ENCODE assay signal across 33 cellular contexts in genomic region chr1:51354417-51354816, GRCh38. TPM values are rescaled to one million over a fixed set of nuclear protein-coding genes. Genes with fewer than 3 reads are reported as not detected.
"Had no signal": no experiment of that assay in that cellular context is flagged by ENCODE, and none has a peak within 500 bp of the region (broad histone marks: within the 10 kb centered on the region; RNA-seq: fewer than 3 reads in every experiment).

No MANE protein-coding gene starts in this region.

- FAIRE-seq: bronchial epithelial cell had no signal

- H3K27ac ChIP-seq: adrenal gland, ascending aorta, cardiac muscle cell, VCaP had no signal

- DNase-seq: activated B cell treated with CpG ODN at 0.5 μM for 24 hours; activated CD4-positive, alpha-beta memory T cell treated with anti-CD3 and anti-CD28 coated beads for 36 hours; activated CD4-positive, alpha-beta T cell treated with anti-CD3 and anti-CD28 coated beads for 4 hours; activated CD4-positive, alpha-beta T cell treated with anti-CD3 and anti-CD28 coated beads, Interleukin-2, amount 10 ng/mL, durations not matched to agents 24 days and 14 days; activated CD4-positive, alpha-beta T cell treated with anti-CD3 and anti-CD28 coated beads, Interleukin-2, amount 50 U/mL, for 1 hour; activated CD4-positive, alpha-beta T cell treated with anti-CD3 and anti-CD28 coated beads, Interleukin-2, amount 50 U/mL, for 4 hours; activated CD4-positive, CD25-positive, alpha-beta regulatory T cell treated with anti-CD3 and anti-CD28 coated beads, Interleukin-2, amount 50 U/mL, for 72 hours; activated CD8-positive, alpha-beta memory T cell treated with anti-CD3 and anti-CD28 coated beads, Interleukin-2, amount 50 U/mL, for 4 hours; activated CD8-positive, alpha-beta T cell treated with anti-CD3 and anti-CD28 coated beads for 36 hours; activated effector memory CD4-positive, alpha-beta T cell treated with anti-CD3 and anti-CD28 coated beads, Interleukin-2, amount 50 U/mL, for 16 hours; activated gamma-delta T cell treated with Interleukin-2 at 50 U/mL for 16 hours; activated naive CD4-positive, alpha-beta T cell; activated naive CD4-positive, alpha-beta T cell treated with anti-CD3 and anti-CD28 coated beads for 36 hours; activated naive CD4-positive, alpha-beta T cell treated with anti-CD3 and anti-CD28 coated beads, Interleukin-2, amount 50 U/mL, for 16 hours; activated naive CD8-positive, alpha-beta T cell treated with anti-CD3 and anti-CD28 coated beads for 36 hours; activated T-cell treated with anti-CD3 and anti-CD28 coated beads for 4 hours; activated T-cell treated with anti-CD3 and anti-CD28 coated beads, Interleukin-2, amount 50 U/mL, for 1 hour; activated T-cell treated with anti-CD3 and anti-CD28 coated beads, Interleukin-2, amount 50 U/mL, for 4 hours; activated T-cell treated with anti-CD3 and anti-CD28 coated beads, Interleukin-2, amount 50 U/mL, for 72 hours; adrenal gland; amygdala; anterior cingulate cortex; caudate nucleus; cerebellar nuclear complex; T-helper 2 cell; T-helper 9 cell had no signal

- ATAC-seq: activated CD8-positive, alpha-beta T cell treated with anti-CD3 and anti-CD28 coated beads for 36 hours; activated naive CD4-positive, alpha-beta T cell treated with anti-CD3 and anti-CD28 coated beads, Interleukin-2, amount 50 U/mL, for 72 hours; activated T-cell treated with anti-CD3 and anti-CD28 coated beads, Interleukin-2, amount 50 U/mL, for 4 hours; activated T-cell treated with anti-CD3 and anti-CD28 coated beads, Interleukin-2, amount 50 U/mL, for 72 hours; activated T-helper 17 cell treated with anti-CD3 and anti-CD28 coated beads, Interleukin-2, amount 50 U/mL, for 72 hours had no signal

- H3K4me1 ChIP-seq: ascending aorta had no signal

- H3K9me3 ChIP-seq: adrenal gland, ascending aorta had no signal

- H3K4me3 ChIP-seq: adrenal gland, ascending aorta, cardiac muscle cell had no signal

- H3K27me3 ChIP-seq: adrenal gland, ascending aorta, cardiac muscle cell had no signal

RNA-seq across cellular contexts. Expression of gene TTC39A, which starts 24.1 kb away (rescaled TPM):
- total RNA-seq: activated naive CD4-positive, alpha-beta T cell treated with anti-CD3 and anti-CD28 coated beads for 36 hours; activated naive CD8-positive, alpha-beta T cell treated with anti-CD3 and anti-CD28 coated beads for 36 hours; activated T-helper 1 cell treated with anti-CD3 and anti-CD28 coated beads, Interleukin-12 subunit alpha, Interleukin-12 subunit beta, Interleukin-2, Interleukin-4 antibody, amounts not matched to agents 30 ng/mL and 10 ng/mL and 1 ng/mL, durations not matched to agents 14 hours and 24 hours and 36 hours; ascending aorta had no signal
